In the genomic region with DNA sequence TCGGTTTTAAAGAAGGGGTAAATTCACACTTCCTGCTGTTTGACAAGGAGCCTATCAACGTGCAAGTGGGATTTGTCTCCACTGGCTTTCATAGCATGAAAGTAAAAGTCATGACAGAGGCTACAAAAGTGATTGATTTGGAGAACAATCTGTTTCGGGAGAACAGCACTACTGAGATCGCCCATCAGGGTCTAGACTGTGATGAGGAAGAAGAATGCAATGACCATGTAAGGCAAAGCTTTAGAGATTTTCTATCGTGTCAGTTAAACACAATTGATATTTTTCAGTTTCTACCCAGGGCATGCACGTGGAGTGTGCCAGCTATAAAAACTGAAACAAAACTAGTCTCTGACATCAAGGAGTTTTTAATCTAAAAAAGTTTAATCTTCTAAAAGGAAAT, we compare ENCODE assay signal across 25 cellular contexts. TPM values are rescaled to one million over a fixed set of nuclear protein-coding genes. Genes with fewer than 3 reads are reported as not detected.
DNase-seq lines count a peak whose midpoint lies in the region; TF ChIP-seq lines count a peak whose summit lies in the region.
"Had no signal": no experiment of that assay in that cellular context is flagged by ENCODE, and none has a peak within 500 bp of the region (broad histone marks: within the 10 kb centered on the region; RNA-seq: fewer than 3 reads in every experiment).

No MANE protein-coding gene starts in this region.

- H3K27me3 ChIP-seq in smooth muscle cell (ENCODE audit: low read depth) = no peaks in the 10 kb centered on the region
- H3K27me3 ChIP-seq: upper lobe of left lung had no signal

- no peak for TF ChIP-seq CTCF in smooth muscle cell (IDR thresholded peaks at IDR 0.05; ENCODE audit: borderline replicate concordance, insufficient read depth, poor library complexity, severe bottlenecking)

- intact Hi-C loops in activated naive CD4-positive, alpha-beta T cell treated with anti-CD3 and anti-CD28 coated beads for 36 hours (cut with micrococcal nuclease) = no loop called here
- intact Hi-C loops in activated T-helper 2 cell treated with anti-CD3 and anti-CD28 coated beads, Interferon-gamma antibody, Interleukin-2, Interleukin-4, amounts not matched to agents 10 μg/mL and 5 μg/mL and 100 μg/mL, durations not matched to agents 14 hours and 24 hours and 36 hours (cut with micrococcal nuclease) = loop anchor here (5.0 kb wide), 1 partner anchor 35 kb away; no protein-coding TSS in a partner anchor

- H3K4me3 ChIP-seq in smooth muscle cell = no peak overlapping the region
- H3K4me3 ChIP-seq: upper lobe of left lung had no signal

- H2AFZ ChIP-seq in smooth muscle cell (ENCODE audit: low read depth) = peak overlapping the region; percentile 18

- no peaks in the 10 kb centered on the region for H3F3A ChIP-seq in smooth muscle cell (ENCODE audit: low read depth)

- H4K20me1 ChIP-seq in smooth muscle cell (ENCODE audit: low read depth) = no peaks in the 10 kb centered on the region

- DNase-seq in activated naive CD4-positive, alpha-beta T cell treated with anti-CD3 and anti-CD28 coated beads for 36 hours = peak; percentile 25
- no peak for DNase-seq in activated naive CD4-positive, alpha-beta T cell treated with anti-CD3 and anti-CD28 coated beads, Interleukin-2, amount 50 U/mL, for 16 hours
- no peak for DNase-seq in activated T-helper 2 cell treated with anti-CD3 and anti-CD28 coated beads, Interferon-gamma antibody, Interleukin-2, Interleukin-4, amounts not matched to agents 10 μg/mL and 5 μg/mL and 100 μg/mL, durations not matched to agents 14 hours and 24 hours and 36 hours (ENCODE audit: low spot score)
- DNase-seq in smooth muscle cell (lab: John Stamatoyannopoulos, UW; ENCODE audit: unreplicated experiment) (no peak), NCI-H1105 treated with DMSO at 0.1 percent for 48 hours (lab: John Stamatoyannopoulos, UW) (no peak), NCI-H2196 (lab: John Stamatoyannopoulos, UW; ENCODE audit: unreplicated experiment) (no peak)
- DNase-seq: activated effector memory CD4-positive, alpha-beta T cell treated with Interleukin-2 at 50 U/mL for 16 hours; C1 segment of cervical spinal cord; endodermal cell; head of caudate nucleus; left cardiac atrium; mesendoderm; NCI-H1417; NCI-H2081 treated with DMSO at 0.1 percent for 48 hours; retina; stimulated activated CD8-positive, alpha-beta memory T cell treated with anti-CD3 and anti-CD28 coated beads, Interleukin-4, amount 100 ng/mL, for 48 hours; upper lobe of left lung had no signal

- WGBS in smooth muscle cell (ENCODE audit: low lambda C conversion rate) = 69% methylated on average over 6 of the region's 6 CpGs

- no peak overlapping the region for H3K4me3 Mint-ChIP-seq in activated naive CD4-positive, alpha-beta T cell treated with anti-CD3 and anti-CD28 coated beads for 36 hours
- H3K4me3 Mint-ChIP-seq in activated T-helper 2 cell treated with anti-CD3 and anti-CD28 coated beads, Interferon-gamma antibody, Interleukin-2, Interleukin-4, amounts not matched to agents 10 μg/mL and 5 μg/mL and 100 μg/mL, durations not matched to agents 14 hours and 24 hours and 36 hours (ENCODE audit: low read depth) = peak overlapping the region; percentile 31
- H3K4me3 Mint-ChIP-seq: endodermal cell; IgD-negative memory B cell; T-helper 1 cell treated with Interleukin-12 subunit alpha and Interleukin-12 subunit beta and Interleukin-4 antibody, amounts not matched to agents 30 μg/mL and 1 μg/mL, for 36 hours had no signal

- H3K27ac ChIP-seq in KOPT-K1 (ENCODE audit: low read depth, low read length, poor library complexity, severe bottlenecking) (peak overlapping the region; percentile 29), smooth muscle cell (ENCODE audit: low read depth) (no peak overlapping the region)
- H3K27ac ChIP-seq: upper lobe of left lung had no signal

- peaks cover 31% of the 10 kb centered on the region for H3K4me1 Mint-ChIP-seq in activated naive CD4-positive, alpha-beta T cell treated with anti-CD3 and anti-CD28 coated beads for 36 hours (ENCODE audit: low read depth)
- H3K4me1 Mint-ChIP-seq in activated T-helper 2 cell treated with anti-CD3 and anti-CD28 coated beads, Interferon-gamma antibody, Interleukin-2, Interleukin-4, amounts not matched to agents 10 μg/mL and 5 μg/mL and 100 μg/mL, durations not matched to agents 14 hours and 24 hours and 36 hours (ENCODE audit: low read depth) = peaks cover 43% of the 10 kb centered on the region
- H3K4me1 Mint-ChIP-seq: endodermal cell, IgD-negative memory B cell had no signal

- no peak overlapping the region for H3K4me2 ChIP-seq in smooth muscle cell

- H3K36me3 ChIP-seq in KOPT-K1 (ENCODE audit: insufficient read depth, low read length) (no peaks in the 10 kb centered on the region), smooth muscle cell (ENCODE audit: low read depth) (no peaks in the 10 kb centered on the region)
- H3K36me3 ChIP-seq: upper lobe of left lung had no signal

- H3K9me3 ChIP-seq in KOPT-K1 (ENCODE audit: insufficient read depth, low read length, poor library complexity, severe bottlenecking) (no peaks in the 10 kb centered on the region), smooth muscle cell (replicated peaks; ENCODE audit: low read depth) (no peaks in the 10 kb centered on the region)
- H3K9me3 ChIP-seq: upper lobe of left lung had no signal

- no peaks in the 10 kb centered on the region for H3K9me3 Mint-ChIP-seq in activated naive CD4-positive, alpha-beta T cell treated with anti-CD3 and anti-CD28 coated beads for 36 hours
- peaks cover 8% of the 10 kb centered on the region for H3K9me3 Mint-ChIP-seq in activated T-helper 2 cell treated with anti-CD3 and anti-CD28 coated beads, Interferon-gamma antibody, Interleukin-2, Interleukin-4, amounts not matched to agents 10 μg/mL and 5 μg/mL and 100 μg/mL, durations not matched to agents 14 hours and 24 hours and 36 hours
- H3K9me3 Mint-ChIP-seq: endodermal cell had no signal

- no peaks in the 10 kb centered on the region for H3K27me3 Mint-ChIP-seq in activated naive CD4-positive, alpha-beta T cell treated with anti-CD3 and anti-CD28 coated beads for 36 hours (ENCODE audit: low read depth)
- no peaks in the 10 kb centered on the region for H3K27me3 Mint-ChIP-seq in activated T-helper 2 cell treated with anti-CD3 and anti-CD28 coated beads, Interferon-gamma antibody, Interleukin-2, Interleukin-4, amounts not matched to agents 10 μg/mL and 5 μg/mL and 100 μg/mL, durations not matched to agents 14 hours and 24 hours and 36 hours (ENCODE audit: low read depth)

- H3K9ac ChIP-seq in smooth muscle cell (ENCODE audit: low read depth) = no peak overlapping the region

- H3K79me2 ChIP-seq in smooth muscle cell (ENCODE audit: low read depth) = no peaks in the 10 kb centered on the region

- H3K36me3 Mint-ChIP-seq in activated naive CD4-positive, alpha-beta T cell treated with anti-CD3 and anti-CD28 coated beads for 36 hours (ENCODE audit: low read depth) = no peaks in the 10 kb centered on the region
- H3K36me3 Mint-ChIP-seq in activated T-helper 2 cell treated with anti-CD3 and anti-CD28 coated beads, Interferon-gamma antibody, Interleukin-2, Interleukin-4, amounts not matched to agents 10 μg/mL and 5 μg/mL and 100 μg/mL, durations not matched to agents 14 hours and 24 hours and 36 hours (ENCODE audit: low read depth) = peaks cover 16% of the 10 kb centered on the region
- H3K36me3 Mint-ChIP-seq: IgD-negative memory B cell had no signal

- H3K4me1 ChIP-seq in smooth muscle cell (ENCODE audit: low read depth) = peaks cover under 1% of the 10 kb centered on the region
- H3K4me1 ChIP-seq: upper lobe of left lung had no signal

- CTCF ChIA-PET in activated naive CD4-positive, alpha-beta T cell treated with anti-CD3 and anti-CD28 coated beads for 36 hours (lab: Charles Lee) = interaction anchor here (5.1 kb wide), 1 partner anchor 14 kb away, joined by 30 read pairs; no protein-coding TSS in a partner anchor

- no peak overlapping the region for H3K27ac Mint-ChIP-seq in activated naive CD4-positive, alpha-beta T cell treated with anti-CD3 and anti-CD28 coated beads for 36 hours
- peak overlapping the region; percentile 62 for H3K27ac Mint-ChIP-seq in activated T-helper 2 cell treated with anti-CD3 and anti-CD28 coated beads, Interferon-gamma antibody, Interleukin-2, Interleukin-4, amounts not matched to agents 10 μg/mL and 5 μg/mL and 100 μg/mL, durations not matched to agents 14 hours and 24 hours and 36 hours
- H3K27ac Mint-ChIP-seq: endodermal cell; IgD-negative memory B cell; T-helper 1 cell treated with Interleukin-12 subunit alpha and Interleukin-12 subunit beta and Interleukin-4 antibody, amounts not matched to agents 30 μg/mL and 1 μg/mL, for 36 hours had no signal

RNA-seq across cellular contexts. Expression of a gene that starts 41.7 kb away (rescaled TPM):
- not detected for total RNA-seq in activated naive CD4-positive, alpha-beta T cell treated with anti-CD3 and anti-CD28 coated beads for 36 hours
- 0.48 and 0.53 TPM in 2 replicates for total RNA-seq in activated T-helper 2 cell treated with anti-CD3 and anti-CD28 coated beads, Interferon-gamma antibody, Interleukin-2, Interleukin-4, amounts not matched to agents 10 μg/mL and 5 μg/mL and 100 μg/mL, durations not matched to agents 14 hours and 24 hours and 36 hours
- 1.4 TPM in 1 of 2 replicates, not detected in the other for total RNA-seq in smooth muscle cell
- not detected in 2 replicates for polyA plus RNA-seq in smooth muscle cell
- total RNA-seq: left cardiac atrium, MCF 10A, NCI-H460, omental fat pad, subcutaneous adipose tissue had no signal
- polyA plus RNA-seq: AG04450, IgD-negative memory B cell had no signal
